8 cellular contexts compared by ENCODE assay signal in genomic region chr2:27771548-27772335, GRCh38. TPM values are rescaled to one million over a fixed set of nuclear protein-coding genes. Genes with fewer than 3 reads are reported as not detected.
A peak's percentile ranks its signal among the peaks of the same experiment; 100 is the strongest.
DNase-seq lines count a peak whose midpoint lies in the region; ATAC-seq, FAIRE-seq and TF ChIP-seq lines count a peak whose summit lies in the region.

Gene MRPL33 (plus strand): TSS chr2:27771719. CDS start chr2:27771778, 59 bp downstream.

- no peaks in the 10 kb centered on the region for H4K20me1 ChIP-seq in SU-DHL-6 (ENCODE audit: low read depth, low read length)

- no peaks in the 10 kb centered on the region for H3F3A ChIP-seq in SU-DHL-6 (ENCODE audit: insufficient read depth)

- ATAC-seq in HG02642 (IDR thresholded peaks at IDR 0.05; ENCODE audit: poor library complexity, unreplicated experiment), result peak; percentile 96
- ATAC-seq in activated naive CD8-positive, alpha-beta T cell treated with anti-CD3 and anti-CD28 coated beads, Interleukin-2, amount 10 ng/mL, durations not matched to agents 7 days and 5 days (ENCODE audit: low read depth), result peak; percentile 96
- peak; percentile 97 for ATAC-seq in Right ventricle myocardium inferior
- ATAC-seq in pancreas, result peak; percentile 96 to 98 (median 98)

- H3K9me3 ChIP-seq in SU-DHL-6 (ENCODE audit: insufficient read depth, low read length) (no peaks in the 10 kb centered on the region), pancreas (no peaks in the 10 kb centered on the region), tibial artery (no peaks in the 10 kb centered on the region)

- peaks cover 19% of the 10 kb centered on the region for H3K36me3 Mint-ChIP-seq in activated naive CD8-positive, alpha-beta T cell treated with anti-CD3 and anti-CD28 coated beads, Interleukin-2, amount 10 ng/mL, durations not matched to agents 7 days and 5 days

- H3K27me3 ChIP-seq in SU-DHL-6 (ENCODE audit: low read length) (no peaks in the 10 kb centered on the region), pancreas (no peaks in the 10 kb centered on the region), tibial artery (no peaks in the 10 kb centered on the region)

- H3K4me1 Mint-ChIP-seq in activated naive CD8-positive, alpha-beta T cell treated with anti-CD3 and anti-CD28 coated beads, Interleukin-2, amount 10 ng/mL, durations not matched to agents 7 days and 5 days, result peaks cover 30% of the 10 kb centered on the region

- H3K4me1 ChIP-seq in pancreas, result peaks cover 17 to 20% (median 19%) of the 10 kb centered on the region in 3 donors
- H3K4me1 ChIP-seq in tibial artery, result peaks cover 0 to 43% (median 38%) of the 10 kb centered on the region in 4 donors

- H3K9me2 ChIP-seq in SU-DHL-6 (replicated peaks; ENCODE audit: insufficient read depth, low read length), result no peaks in the 10 kb centered on the region

- peak within 1 kb of the TSS; percentile 97 for H3K27ac Mint-ChIP-seq in activated naive CD8-positive, alpha-beta T cell treated with anti-CD3 and anti-CD28 coated beads, Interleukin-2, amount 10 ng/mL, durations not matched to agents 7 days and 5 days

- DNase-seq in GM10266 (ENCODE audit: extremely low spot score), result peak; percentile 91
- DNase-seq in NCI-H128 (lab: John Stamatoyannopoulos, UW; ENCODE audit: unreplicated experiment), result peak; percentile 81
- peak; percentile 93 for DNase-seq in activated naive CD8-positive, alpha-beta T cell treated with anti-CD3 and anti-CD28 coated beads, Interleukin-2, amount 10 ng/mL, durations not matched to agents 7 days and 5 days
- peak; percentile 97 for DNase-seq in Right ventricle myocardium inferior (ENCODE audit: missing footprints)
- DNase-seq in pancreas, result peak; percentile 95 to 98 (median 96)
- peak; percentile 95 to 97 for DNase-seq in tibial artery

- POLR2A ChIA-PET in activated naive CD8-positive, alpha-beta T cell treated with anti-CD3 and anti-CD28 coated beads, Interleukin-2, amount 10 ng/mL, durations not matched to agents 7 days and 5 days (lab: Charles Lee), result interaction anchor here (2.1 kb wide), 1 partner anchor 119 kb away, joined by 6 read pairs; the partner anchor contains the start of genes BABAM2 and RBKS

- H3K27ac ChIP-seq in SU-DHL-6 (ENCODE audit: low read depth, low read length), result peak within 1 kb of the TSS; percentile 26
- peak within 1 kb of the TSS; percentile 79 to 95 (median 86) for H3K27ac ChIP-seq in pancreas
- H3K27ac ChIP-seq in tibial artery, result peak within 1 kb of the TSS; percentile 87

- H3K79me2 ChIP-seq in SU-DHL-6 (ENCODE audit: insufficient read depth, low read length), result peaks cover 50% of the 10 kb centered on the region

- H3K4me3 Mint-ChIP-seq in activated naive CD8-positive, alpha-beta T cell treated with anti-CD3 and anti-CD28 coated beads, Interleukin-2, amount 10 ng/mL, durations not matched to agents 7 days and 5 days, result peak within 1 kb of the TSS; percentile 98

- peak within 1 kb of the TSS; percentile 91 for H3K4me2 ChIP-seq in SU-DHL-6 (ENCODE audit: low read depth, low read length, poor library complexity, severe bottlenecking)

- no peak for FAIRE-seq in pancreas (lab: Jason Lieb, UNC)

- no peaks in the 10 kb centered on the region for H3K9me3 Mint-ChIP-seq in activated naive CD8-positive, alpha-beta T cell treated with anti-CD3 and anti-CD28 coated beads, Interleukin-2, amount 10 ng/mL, durations not matched to agents 7 days and 5 days

- H3K9ac ChIP-seq in SU-DHL-6 (ENCODE audit: low read length), result peak within 1 kb of the TSS; percentile 77

- H3K4me3 ChIP-seq in SU-DHL-6 (ENCODE audit: insufficient read depth, low read length, poor library complexity, severe bottlenecking) (peak within 1 kb of the TSS; percentile 79), pancreas (peak within 1 kb of the TSS; percentile 53 to 87 (median 56)), tibial artery (peak within 1 kb of the TSS; percentile 65 to 72)

- peaks cover 8% of the 10 kb centered on the region for H3K27me3 Mint-ChIP-seq in activated naive CD8-positive, alpha-beta T cell treated with anti-CD3 and anti-CD28 coated beads, Interleukin-2, amount 10 ng/mL, durations not matched to agents 7 days and 5 days

- intact Hi-C loops in Right ventricle myocardium inferior (cut with DNase I), result loop anchor here (5.0 kb wide), 1 partner anchor 121 kb away; the partner anchor contains the start of genes BABAM2 and RBKS
- intact Hi-C loops in pancreas (cut with DNase I), result no loop called here
- intact Hi-C loops in tibial artery (cut with DNase I; ENCODE audit: low total_unique reads), result loop anchor here (10.0 kb wide), 1 partner anchor 123 kb away; the partner anchor contains the start of genes BABAM2 and RBKS

- peak within 1 kb of the TSS; percentile 88 for H2AFZ ChIP-seq in SU-DHL-6 (ENCODE audit: low read depth, low read length, severe bottlenecking)

- WGBS in pancreas, 2 donors, result 0 to 1% methylated on average over 47 to 48 of the region's 48 CpGs

- TF ChIP-seq CTCF in GM10266 (IDR thresholded peaks at IDR 0.05; ENCODE audit: control insufficient read depth, insufficient read depth, low read depth, missing control alignments), result no peak
- no peak for TF ChIP-seq CTCF in SU-DHL-6 (IDR thresholded peaks at IDR 0.05; ENCODE audit: insufficient read depth, low read length, poor library complexity, severe bottlenecking)
- TF ChIP-seq CTCF in pancreas (IDR thresholded peaks at IDR 0.05), result no peak
- TF ChIP-seq CTCF in tibial artery (IDR thresholded peaks at IDR 0.05), result no peak

- H3K36me3 ChIP-seq in SU-DHL-6 (ENCODE audit: low read length) (no peaks in the 10 kb centered on the region), pancreas (no peaks in the 10 kb centered on the region), tibial artery (peaks cover 0 to 14% (median 10%) of the 10 kb centered on the region in 3 donors)

RNA-seq across cellular contexts. Expression of gene MRPL33, which starts in this region (rescaled TPM):
- total RNA-seq in activated naive CD8-positive, alpha-beta T cell treated with anti-CD3 and anti-CD28 coated beads, Interleukin-2, amount 10 ng/mL, durations not matched to agents 7 days and 5 days, result 10 to 100 TPM; 47.7 to 50.3 TPM
- total RNA-seq in Right ventricle myocardium inferior (360 TPM), pancreas (10 to 100 TPM; 17.8 to 29.7 (median 26.0) TPM)
- 100 to 1,000 TPM in 1 of 2 donors, 10 to 100 TPM in 1; 29.2 to 120 TPM for polyA plus RNA-seq in pancreas

Comparison
In these comparisons a context has a peak if more than half of its experiments do, and no peak if none do; other contexts are left out.
1. Peak in every context shown above with its lines: DNase-seq, ATAC-seq, H3K4me3 ChIP-seq and H3K27ac ChIP-seq.
2. H3K27ac ChIP-seq: peak in every context shown above with its lines; median percentile 87 in tibial artery; 86 in pancreas; 26 in SU-DHL-6.
3. intact Hi-C loops: an anchor here in Right ventricle myocardium inferior (5.0 kb wide) and tibial artery (10.0 kb wide); none called in pancreas.